9 cellular contexts compared by ENCODE assay signal in the genomic region with DNA sequence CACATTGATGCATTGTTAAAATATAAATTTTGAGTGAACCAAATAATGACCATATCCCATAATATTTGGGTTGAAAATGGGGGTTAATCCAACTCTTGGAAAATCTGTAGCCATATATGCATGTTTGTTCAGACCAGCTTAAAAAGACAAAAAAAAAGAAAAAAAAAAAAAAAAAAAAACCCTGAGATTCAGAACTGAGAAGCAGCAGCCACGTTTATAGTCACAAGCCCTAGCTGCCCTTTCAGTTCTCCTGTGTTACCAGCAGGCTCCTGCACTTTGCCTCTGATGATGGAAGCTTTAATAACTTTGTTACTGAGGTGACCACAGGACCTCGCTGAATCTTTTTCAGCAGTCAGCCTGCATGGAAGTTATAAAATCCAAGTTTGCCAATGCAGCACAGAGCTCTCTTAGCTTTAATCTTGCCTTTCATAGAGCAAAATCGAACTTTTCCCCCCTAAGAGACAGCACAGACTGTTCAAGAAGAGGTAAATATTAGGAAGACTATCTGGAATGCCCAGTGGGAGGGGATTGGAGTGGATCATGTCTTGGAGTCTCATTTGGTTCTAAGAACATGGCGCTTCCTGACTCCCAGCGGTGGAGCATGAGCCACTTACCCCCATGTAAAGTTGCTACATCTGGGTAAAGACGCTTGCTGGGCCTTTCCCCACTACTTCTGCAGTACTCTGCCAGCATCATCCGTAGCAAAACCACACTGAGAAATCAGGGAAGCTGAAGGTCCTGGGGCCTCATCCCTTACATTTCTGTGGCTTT. TPM values are rescaled to one million over a fixed set of nuclear protein-coding genes. Genes with fewer than 3 reads are reported as not detected.
DNase-seq lines count a peak whose midpoint lies in the region; ATAC-seq and TF ChIP-seq lines count a peak whose summit lies in the region.
"Had no signal": no experiment of that assay in that cellular context is flagged by ENCODE, and none has a peak within 500 bp of the region (broad histone marks: within the 10 kb centered on the region; RNA-seq: fewer than 3 reads in every experiment).

No MANE protein-coding gene starts in this region.

- no peaks in the 10 kb centered on the region for H3K9me3 ChIP-seq in DND-41 (ENCODE audit: insufficient read depth, low read length, severe bottlenecking)
- H3K9me3 ChIP-seq in heart right ventricle = no peaks in the 10 kb centered on the region

- peaks cover 10% of the 10 kb centered on the region for H3K4me1 ChIP-seq in DND-41 (ENCODE audit: insufficient read depth, low read length)
- peaks cover 0 to 51% (median 10%) of the 10 kb centered on the region in 9 donors for H3K4me1 ChIP-seq in heart right ventricle

- TF ChIP-seq CTCF in DND-41 (IDR thresholded peaks at IDR 0.05; ENCODE audit: borderline replicate concordance, extremely low read depth, low read length, poor library complexity, severe bottlenecking) (no peak), heart right ventricle (IDR thresholded peaks at IDR 0.05) (no peak), foreskin fibroblast (IDR thresholded peaks at IDR 0.05; ENCODE audit: low read depth, low read length) (no peak)

- 70 to 72% methylated on average over 7 of the region's 7 CpGs for WGBS in heart right ventricle, 2 donors

- intact Hi-C loops in heart right ventricle (cut with DNase I) = loop anchor here in 1 of 10 donors (10.0 kb wide), 1 partner anchor 74 kb away; no protein-coding TSS in a partner anchor

- no peak overlapping the region for H2AFZ ChIP-seq in DND-41 (ENCODE audit: low read depth, low read length)

- peaks cover 24% of the 10 kb centered on the region; the same call in 1 of the 2 replicates for H4K20me1 ChIP-seq in DND-41 (ENCODE audit: insufficient read depth, low read length)

- H3K4me3 ChIP-seq in DND-41 (ENCODE audit: low read depth in 1 of 2, low read length in 2 of 2) (no peak overlapping the region), heart right ventricle (peak overlapping the region in 1 of 10 donors; percentile 7), foreskin fibroblast (ENCODE audit: low read depth in 1 of 2, low read length in 2 of 2) (no peak overlapping the region)
- H3K4me3 ChIP-seq: coronary artery had no signal

- H3K27ac ChIP-seq in DND-41 (ENCODE audit: low read length) (0 out of 2 replicates have a peak overlapping the region, but pooled peaks have one; percentile 11), heart right ventricle (peak overlapping the region in 7 of 10 donors; percentile 12 to 57 (median 17))
- H3K27ac ChIP-seq: coronary artery had no signal

- peaks cover 39% of the 10 kb centered on the region for H3K36me3 ChIP-seq in DND-41 (ENCODE audit: insufficient read depth, low read length)
- peaks cover 0 to 3% (median 0%) of the 10 kb centered on the region in 9 donors for H3K36me3 ChIP-seq in heart right ventricle

- no peak for ATAC-seq in DND-41 (ENCODE audit: insufficient read depth, low read depth)
- ATAC-seq in GM19438 (IDR thresholded peaks at IDR 0.05; ENCODE audit: low read depth, unreplicated experiment) = peak; percentile 76
- ATAC-seq in HG03280 (IDR thresholded peaks at IDR 0.05; ENCODE audit: unreplicated experiment) = peak; percentile 64
- peak in 2 of 8 donors; percentile 17 to 44 for ATAC-seq in heart right ventricle

- no peak overlapping the region for H3K9ac ChIP-seq in DND-41 (ENCODE audit: low read depth, low read length)

- no peak overlapping the region for H3K4me2 ChIP-seq in DND-41 (ENCODE audit: insufficient read depth, low read length)

- H3K27me3 ChIP-seq in DND-41 (ENCODE audit: insufficient read depth, low read length, poor library complexity) = no peaks in the 10 kb centered on the region
- no peaks in the 10 kb centered on the region for H3K27me3 ChIP-seq in heart right ventricle

- peaks cover 96% of the 10 kb centered on the region for H3K79me2 ChIP-seq in DND-41 (ENCODE audit: insufficient read depth, low read length)

- no peak for DNase-seq in DND-41
- no peak for DNase-seq in heart right ventricle
- DNase-seq in cortex of kidney (lab: John Stamatoyannopoulos, UW) = no peak
- DNase-seq in NCI-H446 treated with DMSO at 0.1 percent for 48 hours (lab: John Stamatoyannopoulos, UW) = no peak
- DNase-seq in foreskin fibroblast = no peak
- no peak for DNase-seq in NCI-H524 treated with DMSO at 0.1 percent for 48 hours (lab: John Stamatoyannopoulos, UW)

RNA-seq across cellular contexts. Expression of a gene that starts 20.6 kb away (rescaled TPM):
- 10 to 100 TPM in 2 of 10 donors, 1 to 10 TPM in 8; 3.6 to 20.6 (median 8.0) TPM for total RNA-seq in heart right ventricle
- polyA plus RNA-seq in heart right ventricle = 1 to 10 TPM; 3.6 to 5.6 TPM
